In the genomic region with DNA sequence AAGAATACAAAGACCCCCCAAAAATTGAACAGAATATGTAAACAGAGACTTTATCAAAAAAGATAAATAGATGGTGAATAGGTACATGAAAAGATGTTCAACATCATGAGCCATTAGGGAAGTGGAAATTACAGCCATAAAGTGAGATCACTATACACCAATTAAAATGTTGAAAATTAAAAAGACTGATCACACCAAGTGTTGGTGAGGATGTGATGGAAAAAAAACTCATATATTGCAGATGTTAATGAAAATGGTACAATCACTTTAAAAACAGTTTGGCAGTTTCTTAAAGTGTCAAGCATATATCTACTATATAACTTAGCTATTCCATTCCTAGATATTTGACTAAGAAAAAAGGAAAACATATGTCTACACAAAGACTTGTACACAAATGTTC, we compare ENCODE assay signal across 27 cellular contexts.
"Had no signal": no experiment of that assay in that cellular context is flagged by ENCODE, and none has a peak within 500 bp of the region (broad histone marks: within the 10 kb centered on the region; RNA-seq: fewer than 3 reads in every experiment).

No MANE protein-coding gene starts in this region.

- H3K4me3 ChIP-seq: colonic mucosa, coronary artery, dorsolateral prefrontal cortex, esophagus muscularis mucosa, esophagus squamous epithelium, gastrocnemius medialis, gastroesophageal sphincter, heart left ventricle, heart right ventricle had no signal

- FAIRE-seq: colon, endometrium, endothelial cell of umbilical vein had no signal

- H3K4me1 ChIP-seq: colonic mucosa, esophagus muscularis mucosa, esophagus squamous epithelium, foreskin keratinocyte, gastrocnemius medialis, gastroesophageal sphincter, heart left ventricle, heart right ventricle had no signal

- H3K27ac ChIP-seq: colonic mucosa, coronary artery, dorsolateral prefrontal cortex, epithelial cell of prostate, esophagus muscularis mucosa, esophagus squamous epithelium, foreskin keratinocyte, gastrocnemius medialis, gastroesophageal sphincter, heart left ventricle, heart right ventricle had no signal

- H3K27me3 ChIP-seq: colonic mucosa, foreskin keratinocyte, gastrocnemius medialis had no signal

- H3K9me3 ChIP-seq: colonic mucosa, esophagus squamous epithelium had no signal

- DNase-seq: colonic mucosa; cortex of kidney; dermis blood vessel endothelial cell; dorsolateral prefrontal cortex; effector CD4-positive, alpha-beta T cell; effector CD8-positive, alpha-beta T cell; effector memory CD4-positive, alpha-beta T cell; effector memory CD8-positive, alpha-beta T cell; endodermal cell; erythroblast; esophagus squamous epithelium; foreskin fibroblast; foreskin keratinocyte; foreskin melanocyte; gastrocnemius medialis; glutamatergic neuron; head of caudate nucleus; heart left ventricle; heart right ventricle had no signal

- ATAC-seq: effector memory CD8-positive, alpha-beta T cell; esophagus mucosa; foreskin keratinocyte; gastrocnemius medialis; gastroesophageal sphincter; heart left ventricle; heart right ventricle had no signal

- H3K36me3 ChIP-seq: colonic mucosa, esophagus muscularis mucosa, esophagus squamous epithelium, gastrocnemius medialis, gastroesophageal sphincter, heart left ventricle, heart right ventricle had no signal
